Comparison of ENCODE assay signal across 8 cellular contexts in the genomic region with DNA sequence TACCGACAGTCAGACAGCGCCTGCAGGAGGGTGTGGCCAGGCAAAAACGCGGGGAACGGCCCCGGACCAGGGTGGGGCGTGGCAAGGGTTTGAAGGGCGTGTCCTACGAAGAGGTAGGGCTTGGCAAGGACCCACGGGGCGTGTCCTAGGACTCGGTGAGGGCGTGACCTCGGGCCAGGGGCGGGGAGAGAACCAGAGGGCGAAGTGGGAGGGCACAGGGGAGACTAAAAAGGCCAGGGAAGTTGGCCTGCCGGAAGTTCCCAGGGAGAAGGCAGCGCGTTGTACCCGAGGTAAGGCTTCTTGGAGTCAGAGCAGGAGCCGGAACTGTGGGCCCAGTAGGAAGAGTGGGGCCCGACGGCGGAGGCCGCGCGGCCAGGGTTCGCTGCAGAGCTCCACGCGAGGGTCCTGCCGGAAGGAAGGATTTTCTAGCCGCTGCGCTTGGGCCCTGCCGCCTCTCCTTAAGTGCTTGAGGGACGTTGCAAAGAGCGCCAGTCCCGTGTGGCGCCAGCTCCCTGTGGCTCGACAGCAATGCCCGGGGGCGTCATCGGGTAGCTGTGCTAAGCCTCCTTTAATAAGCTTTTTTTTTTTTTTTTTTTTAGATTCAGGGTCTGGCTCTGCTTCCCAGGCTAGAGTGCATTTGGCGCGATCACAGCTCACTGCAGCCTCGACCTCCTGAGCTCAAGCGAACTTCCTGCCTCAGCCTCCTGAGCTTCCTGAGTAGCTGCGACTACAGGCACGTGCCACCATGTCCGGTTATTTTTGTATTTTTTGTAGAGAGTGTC. TPM values are rescaled to one million over a fixed set of nuclear protein-coding genes. Genes with fewer than 3 reads are reported as not detected.
DNase-seq lines count a peak whose midpoint lies in the region; ATAC-seq and TF ChIP-seq lines count a peak whose summit lies in the region.

A gene with protein sequence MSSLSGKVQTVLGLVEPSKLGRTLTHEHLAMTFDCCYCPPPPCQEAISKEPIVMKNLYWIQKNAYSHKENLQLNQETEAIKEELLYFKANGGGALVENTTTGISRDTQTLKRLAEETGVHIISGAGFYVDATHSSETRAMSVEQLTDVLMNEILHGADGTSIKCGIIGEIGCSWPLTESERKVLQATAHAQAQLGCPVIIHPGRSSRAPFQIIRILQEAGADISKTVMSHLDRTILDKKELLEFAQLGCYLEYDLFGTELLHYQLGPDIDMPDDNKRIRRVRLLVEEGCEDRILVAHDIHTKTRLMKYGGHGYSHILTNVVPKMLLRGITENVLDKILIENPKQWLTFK (plus strand): TSS at position 253 of the 782 bp plus-strand sequence. CDS start 47,375 bp downstream, outside the sequence.

- peaks cover 10% of the 10 kb centered on the region for H3K36me3 Mint-ChIP-seq in central memory CD8-positive, alpha-beta T cell (ENCODE audit: insufficient read depth)

- H3K27me3 ChIP-seq in AG04450 (ENCODE audit: control insufficient read depth, insufficient read depth, low read length), result peaks cover 6% of the 10 kb centered on the region

- H3K4me1 Mint-ChIP-seq in central memory CD8-positive, alpha-beta T cell, result peaks cover 41% of the 10 kb centered on the region

- H3K4me3 Mint-ChIP-seq in central memory CD8-positive, alpha-beta T cell, result peak within 1 kb of the TSS; percentile 85

- ATAC-seq in GM18909 (IDR thresholded peaks at IDR 0.05; ENCODE audit: poor library complexity, unreplicated experiment) (peak; percentile 99), HG03139 (IDR thresholded peaks at IDR 0.05; ENCODE audit: unreplicated experiment) (peak; percentile 98)
- peak; percentile 93 for ATAC-seq in central memory CD8-positive, alpha-beta T cell (replicated peaks; ENCODE audit: extremely low read depth, poor library complexity, severe bottlenecking)

- H3K27ac Mint-ChIP-seq in central memory CD8-positive, alpha-beta T cell (ENCODE audit: low read depth), result peak within 1 kb of the TSS; percentile 92

- CTCF ChIA-PET in AG04450 (lab: Charles Lee), result interaction anchor here (0.6 to 1.4 kb wide), 9 partner anchors 12 to 1741 kb away, joined by 3 to 4 read pairs (median 3); no protein-coding TSS in a partner anchor

- no peaks in the 10 kb centered on the region for H3K9me3 Mint-ChIP-seq in central memory CD8-positive, alpha-beta T cell

- peak within 1 kb of the TSS; percentile 11 for H3K27ac ChIP-seq in AG04450 (ENCODE audit: low read depth, low read length)

- H3K27me3 Mint-ChIP-seq in central memory CD8-positive, alpha-beta T cell, result no peaks in the 10 kb centered on the region

- peak within 1 kb of the TSS; percentile 67 for H3K4me3 ChIP-seq in AG04450 (ENCODE audit: low read depth, low read length)

- peak; percentile 73 for DNase-seq in AG04450 (ENCODE audit: low read depth, low spot score)
- peak; percentile 70 for DNase-seq in NCI-H2227 treated with DMSO at 0.1 percent for 48 hours (lab: John Stamatoyannopoulos, UW)
- DNase-seq in activated CD4-positive, CD25-positive, alpha-beta regulatory T cell treated with anti-CD3 and anti-CD28 coated beads, Interleukin-2, amount 50 U/mL, for 16 hours (ENCODE audit: low read depth, low spot score), result peak; percentile 94
- DNase-seq in central memory CD8-positive, alpha-beta T cell (ENCODE audit: low spot score in 2 of 2), result peak; percentile 93 to 98
- DNase-seq in iris pigment epithelial cell (ENCODE audit: low read depth), result peak; percentile 88
- DNase-seq in stimulated activated CD4-positive, alpha-beta T cell treated with anti-CD3 and anti-CD28 coated beads, Interleukin-12 subunit alpha, Interleukin-12 subunit beta, amount 100 ng/mL, for 48 hours (ENCODE audit: low read depth in 2 of 3, low spot score in 1 of 3), result peak; percentile 98 to 99 (median 98)

- H3K9me3 ChIP-seq in AG04450 (ENCODE audit: control insufficient read depth, insufficient read depth, low read length), result peaks cover 7% of the 10 kb centered on the region; the same call in 1 of the 2 replicates

- POLR2A ChIA-PET in AG04450 (lab: Yijun Ruan, JAX), result interaction anchor here (0.5 to 0.6 kb wide), 2 partner anchors 191 to 950 kb away, joined by 4 to 11 read pairs; no protein-coding TSS in a partner anchor

- TF ChIP-seq CTCF in AG04450 (IDR thresholded peaks at IDR 0.05; ENCODE audit: low read depth, low read length), result no peak

RNA-seq across cellular contexts. Expression of the gene that starts here (rescaled TPM):
- 6.3 and 8.3 TPM in 2 replicates for polyA plus RNA-seq in AG04450 (2011; rRNA removed)
- polyA minus RNA-seq in AG04450 (2011; rRNA and poly(A)+ RNA removed), result 6.7 and 8.0 TPM in 2 replicates

Comparison
In these comparisons a context has a peak if more than half of its experiments do, and no peak if none do; other contexts are left out.
1. Peak in every context shown above with its lines: DNase-seq, ATAC-seq, H3K4me3 ChIP-seq and H3K27ac ChIP-seq.